Comparison of ENCODE assay signal across 8 cellular contexts in the genomic region with DNA sequence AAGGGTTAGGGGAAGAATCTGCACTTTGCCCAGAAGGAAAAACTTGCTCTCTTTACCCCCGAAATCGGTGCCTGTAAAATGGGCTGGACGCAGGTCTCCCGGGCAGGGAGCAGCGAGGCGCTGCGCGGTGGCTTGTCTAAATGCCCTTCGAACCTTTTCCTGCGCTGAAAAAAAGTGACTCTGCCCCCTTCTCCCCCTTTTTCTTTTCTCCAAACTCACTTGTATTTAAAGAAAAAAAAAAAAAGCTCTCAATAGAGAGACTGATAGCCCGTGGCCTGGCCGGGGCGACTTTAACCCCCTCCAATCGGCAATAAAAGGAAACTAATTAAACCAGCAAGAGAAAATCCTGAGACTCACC. TPM values are rescaled to one million over a fixed set of nuclear protein-coding genes. Genes with fewer than 3 reads are reported as not detected.
DNase-seq lines count a peak whose midpoint lies in the region; ATAC-seq and TF ChIP-seq lines count a peak whose summit lies in the region.

No MANE protein-coding gene starts in this region.

- no peaks in the 10 kb centered on the region for H3K36me3 Mint-ChIP-seq in endodermal cell (ENCODE audit: low read depth)

- peak overlapping the region; percentile 54 for H3K27ac Mint-ChIP-seq in endodermal cell

- no peak for TF ChIP-seq POLR2A in ovary (IDR thresholded peaks at IDR 0.05)

- WGBS in endodermal cell (ENCODE audit: insufficient coverage in 1 of 2, insufficient read length in 1 of 2), 2 experiments = 0% methylated on average over 14 of the region's 14 CpGs; no CpG with 5 or more reads in 1 of the 2 experiments
- 4 to 5% (median 4%) methylated on average over 14 of the region's 14 CpGs for WGBS in ovary, 3 donors

- no peak for TF ChIP-seq EP300 in ovary (IDR thresholded peaks at IDR 0.05)

- peak overlapping the region; percentile 35 for H3K4me3 ChIP-seq in GM06990 (replicated peaks; ENCODE audit: low read depth, low read length)
- peak overlapping the region; percentile 91 for H3K4me3 ChIP-seq in endodermal cell (ENCODE audit: low read length)
- peak overlapping the region; percentile 2 for H3K4me3 ChIP-seq in ovary

- peak overlapping the region; percentile 75 for H3K9ac ChIP-seq in endodermal cell (ENCODE audit: extremely low read depth, low read length, poor library complexity, severe bottlenecking)

- H3K9me3 ChIP-seq in endodermal cell (ENCODE audit: control insufficient read depth, low read length) (no peaks in the 10 kb centered on the region), ovary (no peaks in the 10 kb centered on the region)

- peaks cover 50% of the 10 kb centered on the region for H3K27me3 Mint-ChIP-seq in endodermal cell (ENCODE audit: insufficient read depth)

- ATAC-seq in GM21576 (IDR thresholded peaks at IDR 0.05; ENCODE audit: unreplicated experiment) = no peak

- TF ChIP-seq CTCF in GM06990 (IDR thresholded peaks at IDR 0.05; ENCODE audit: insufficient read depth, low read length, poor library complexity, severe bottlenecking) (no peak), endodermal cell (conservative IDR thresholded peaks at IDR 0.05) (no peak), ovary (IDR thresholded peaks at IDR 0.05) (no peak)

- peaks cover 43% of the 10 kb centered on the region for H3K4me1 Mint-ChIP-seq in endodermal cell

- intact Hi-C loops in ovary (cut with DNase I) = no loop called here

- no peaks in the 10 kb centered on the region for H3K9me3 Mint-ChIP-seq in endodermal cell

- H3K4me3 Mint-ChIP-seq in endodermal cell = peak overlapping the region; percentile 76

- H3K36me3 ChIP-seq in GM06990 (ENCODE audit: control insufficient read depth, insufficient read depth, low read length) (no peaks in the 10 kb centered on the region), endodermal cell (ENCODE audit: control insufficient read depth, insufficient read depth, low read length) (no peaks in the 10 kb centered on the region), ovary (no peaks in the 10 kb centered on the region)

- H3K27ac ChIP-seq in endodermal cell (ENCODE audit: low read depth, low read length) (no peak overlapping the region), ovary (no peak overlapping the region)

- H3K27me3 ChIP-seq in GM06990 (replicated peaks; ENCODE audit: control insufficient read depth, insufficient read depth, low read length) = no peaks in the 10 kb centered on the region; the same call in 1 of the 2 replicates
- H3K27me3 ChIP-seq in endodermal cell (ENCODE audit: control insufficient read depth, insufficient read depth, low read length, poor library complexity, severe bottlenecking) = peaks cover 36% of the 10 kb centered on the region
- H3K27me3 ChIP-seq in ovary = no peaks in the 10 kb centered on the region

- H3K4me1 ChIP-seq in endodermal cell (ENCODE audit: control insufficient read depth, insufficient read depth, low read length) (peaks cover 6% of the 10 kb centered on the region), ovary (ENCODE audit: insufficient read depth) (peaks cover 14% of the 10 kb centered on the region)

- DNase-seq in GM06990 (ENCODE audit: extremely low read depth, insufficient read length) (no peak), NCI-H69 (lab: John Stamatoyannopoulos, UW) (peak; percentile 95), endodermal cell (no peak), ovary (no peak), T-helper 9 cell (no peak), GM19240 (ENCODE audit: insufficient read length, low spot score) (no peak), RPMI8226 (no peak)

RNA-seq across cellular contexts. Expression of a gene that starts 0.3 kb away (rescaled TPM):
- total RNA-seq in endodermal cell (1 to 10 TPM; 3.3 to 5.2 TPM), ovary (under 1 TPM in 1 of 7 donors, not detected in 6; 0.18 TPM)
- polyA plus RNA-seq in endodermal cell (2013, experiment 1 of 2) = 9.5 TPM
- polyA plus RNA-seq in endodermal cell (2013, experiment 2 of 2) = 8.1 TPM
- not detected for polyA plus RNA-seq in ovary

Comparison
In these comparisons a context has a peak if more than half of its experiments do, and no peak if none do; other contexts are left out.
1. H3K4me3 ChIP-seq: peak in every context shown above with its lines; median percentile 91 in endodermal cell; 35 in GM06990; 2 in ovary.